ENCODE assay signal across 9 cellular contexts in genomic region chr9:5510991-5511390, GRCh38. TPM values are rescaled to one million over a fixed set of nuclear protein-coding genes. Genes with fewer than 3 reads are reported as not detected.
DNase-seq lines count a peak whose midpoint lies in the region; ATAC-seq and TF ChIP-seq lines count a peak whose summit lies in the region.
"Had no signal": no experiment of that assay in that cellular context is flagged by ENCODE, and none has a peak within 500 bp of the region (broad histone marks: within the 10 kb centered on the region; RNA-seq: fewer than 3 reads in every experiment).

No MANE protein-coding gene starts in this region.

- no peak for ATAC-seq in activated T-helper 17 cell treated with anti-CD3 and anti-CD28 coated beads, Interleukin-2, amount 50 U/mL, for 72 hours (replicated peaks)
- ATAC-seq in lung (ENCODE audit: insufficient read depth, low FRiP score) (no peak), GM18498 (IDR thresholded peaks at IDR 0.05; ENCODE audit: unreplicated experiment) (no peak)

- no peaks in the 10 kb centered on the region for H3K36me3 Mint-ChIP-seq in activated T-helper 17 cell treated with anti-CD3 and anti-CD28 coated beads, Interleukin-2, amount 50 U/mL, for 72 hours (ENCODE audit: low read depth)

- no peak for DNase-seq in AG04449 (ENCODE audit: low read depth, low spot score)
- no peak for DNase-seq in GM12864 (ENCODE audit: low read depth)
- no peak for DNase-seq in lung (ENCODE audit: low spot score)
- DNase-seq in OCI-M2 (lab: John Stamatoyannopoulos, UW; ENCODE audit: unreplicated experiment), result no peak
- no peak for DNase-seq in COLO668 (lab: John Stamatoyannopoulos, UW; ENCODE audit: unreplicated experiment)
- DNase-seq in posterior cingulate gyrus, result no peak

- peak overlapping the region; percentile 94 for H3K27ac Mint-ChIP-seq in activated T-helper 17 cell treated with anti-CD3 and anti-CD28 coated beads, Interleukin-2, amount 50 U/mL, for 72 hours

- POLR2A ChIA-PET in AG04449 (lab: Yijun Ruan, JAX), result interaction anchor here (0.7 to 2.9 kb wide), 7 partner anchors 18 to 118 kb away, joined by 3 to 11 read pairs (median 5); partner anchors contain the start of genes CD274, PLGRKT and RIC1

- H3K27ac ChIP-seq in lung (ENCODE audit: low read depth in 1 of 2, low read length in 1 of 2), result peak overlapping the region; percentile 37 to 86

- H3K9me3 Mint-ChIP-seq in activated T-helper 17 cell treated with anti-CD3 and anti-CD28 coated beads, Interleukin-2, amount 50 U/mL, for 72 hours, result peaks cover 3% of the 10 kb centered on the region

- CTCF ChIA-PET in AG04449 (lab: Yijun Ruan, JAX), result interaction anchor here (1.1 to 1.4 kb wide), 4 partner anchors 21 to 79 kb away, joined by 3 to 5 read pairs (median 4); partner anchors contain the start of gene CD274

- WGBS in lung, 2 donors, result 75 to 88% methylated on average over 3 of the region's 3 CpGs

- peaks cover 7 to 31% of the 10 kb centered on the region in 2 donors for H3K4me1 ChIP-seq in lung (ENCODE audit: control insufficient read depth in 2 of 2, insufficient read depth in 2 of 2, low read length in 2 of 2)
- H3K4me1 ChIP-seq: parathyroid adenoma had no signal

- no peaks in the 10 kb centered on the region for H3K9me3 ChIP-seq in lung (ENCODE audit: control insufficient read depth in 2 of 2, insufficient read depth in 1 of 2, low read length in 1 of 2)

- H3K27me3 Mint-ChIP-seq in activated T-helper 17 cell treated with anti-CD3 and anti-CD28 coated beads, Interleukin-2, amount 50 U/mL, for 72 hours, result no peaks in the 10 kb centered on the region

- peak overlapping the region; percentile 86 for H3K4me3 Mint-ChIP-seq in activated T-helper 17 cell treated with anti-CD3 and anti-CD28 coated beads, Interleukin-2, amount 50 U/mL, for 72 hours

- peaks cover 47% of the 10 kb centered on the region for H3K4me1 Mint-ChIP-seq in activated T-helper 17 cell treated with anti-CD3 and anti-CD28 coated beads, Interleukin-2, amount 50 U/mL, for 72 hours

- no peaks in the 10 kb centered on the region for H3K27me3 ChIP-seq in lung (ENCODE audit: control insufficient read depth, insufficient read depth)

- H3K4me3 ChIP-seq in AG04449 (ENCODE audit: low read depth, low read length) (peak overlapping the region; percentile 64), GM12864 (ENCODE audit: low read depth, low read length) (peak overlapping the region; percentile 46), lung (no peak overlapping the region)

- intact Hi-C loops in posterior cingulate gyrus (cut with DNase I), result no loop called here

- H3K36me3 ChIP-seq in lung (ENCODE audit: control insufficient read depth in 2 of 2, insufficient read depth in 2 of 2, low read length in 2 of 2), result no peaks in the 10 kb centered on the region

- TF ChIP-seq CTCF in AG04449 (IDR thresholded peaks at IDR 0.05; ENCODE audit: insufficient read depth, low read length, missing control alignments), result no peak
- TF ChIP-seq CTCF in GM12864 (IDR thresholded peaks at IDR 0.05; ENCODE audit: low read depth, low read length, missing control alignments), result no peak
- no peak for TF ChIP-seq CTCF in lung (IDR thresholded peaks at IDR 0.05; ENCODE audit: control extremely low read depth, extremely low read depth)

RNA-seq across cellular contexts. Expression of gene PDCD1LG2, which starts 0.7 kb away (rescaled TPM):
- total RNA-seq in activated T-helper 17 cell treated with anti-CD3 and anti-CD28 coated beads, Interleukin-2, amount 50 U/mL, for 72 hours, result 1 to 10 TPM; 1.2 to 1.5 TPM
- total RNA-seq in lung, result 1 to 10 TPM; 1.8 to 6.7 TPM
- 1 to 10 TPM in 1 of 2 donors, under 1 TPM in 1; 0.87 to 4.3 TPM for polyA plus RNA-seq in lung
